Comparison of ENCODE assay signal across 15 cellular contexts in genomic region chr1:3653286-3653618, GRCh38. TPM values are rescaled to one million over a fixed set of nuclear protein-coding genes. Genes with fewer than 3 reads are reported as not detected.
A peak's percentile ranks its signal among the peaks of the same experiment; 100 is the strongest.
DNase-seq lines count a peak whose midpoint lies in the region; ATAC-seq and TF ChIP-seq lines count a peak whose summit lies in the region.
"Had no signal": no experiment of that assay in that cellular context is flagged by ENCODE, and none has a peak within 500 bp of the region (broad histone marks: within the 10 kb centered on the region; RNA-seq: fewer than 3 reads in every experiment).

No MANE protein-coding gene starts in this region.

- H2AFZ ChIP-seq in GM23338 = peak overlapping the region; percentile 94

- peak overlapping the region; percentile 96 for H3K4me2 ChIP-seq in GM23338

- H3K27me3 ChIP-seq in GM23338 (ENCODE audit: insufficient read depth) = peaks cover 75% of the 10 kb centered on the region
- peaks cover 81% of the 10 kb centered on the region for H3K27me3 ChIP-seq in transverse colon
- peaks cover 12 to 80% (median 20%) of the 10 kb centered on the region in 4 donors for H3K27me3 ChIP-seq in esophagus squamous epithelium

- H3K79me2 ChIP-seq in GM23338 (replicated peaks; ENCODE audit: insufficient read depth) = peaks cover 11% of the 10 kb centered on the region

- H3K36me3 Mint-ChIP-seq in activated CD4-positive, alpha-beta T cell treated with anti-CD3 and anti-CD28 coated beads, Interleukin-2, amount 10 ng/mL, durations not matched to agents 7 days and 5 days (ENCODE audit: low read depth) = no peaks in the 10 kb centered on the region
- H3K36me3 Mint-ChIP-seq in GM23338 (ENCODE audit: low read depth) (no peaks in the 10 kb centered on the region; the same call in 2 of the 3 replicates), nephron progenitor cell (ENCODE audit: low read depth) (no peaks in the 10 kb centered on the region)
- H3K36me3 Mint-ChIP-seq in activated T-helper 17 cell treated with anti-CD3 and anti-CD28 coated beads, Interleukin-2, amount 50 U/mL, for 72 hours (ENCODE audit: low read depth) = peaks cover 2% of the 10 kb centered on the region

- peaks cover 17% of the 10 kb centered on the region for H3K4me1 Mint-ChIP-seq in activated CD4-positive, alpha-beta T cell treated with anti-CD3 and anti-CD28 coated beads, Interleukin-2, amount 10 ng/mL, durations not matched to agents 7 days and 5 days
- peaks cover 16% of the 10 kb centered on the region for H3K4me1 Mint-ChIP-seq in GM23338
- H3K4me1 Mint-ChIP-seq in activated T-helper 17 cell treated with anti-CD3 and anti-CD28 coated beads, Interleukin-2, amount 50 U/mL, for 72 hours = peaks cover 2% of the 10 kb centered on the region
- H3K4me1 Mint-ChIP-seq in nephron progenitor cell = peaks cover 37% of the 10 kb centered on the region

- intact Hi-C loops in transverse colon (cut with DNase I; ENCODE audit: low total_unique reads) (no loop called here), esophagus squamous epithelium (cut with DNase I) (no loop called here)

- H3K27ac ChIP-seq in GM23338 (ENCODE audit: low read depth) (no peak overlapping the region), transverse colon (no peak overlapping the region), esophagus squamous epithelium (no peak overlapping the region)

- TF ChIP-seq POLR2A in transverse colon (IDR thresholded peaks at IDR 0.05) (no peak), esophagus squamous epithelium (IDR thresholded peaks at IDR 0.05) (no peak)

- no peaks in the 10 kb centered on the region for H3K9me2 ChIP-seq in GM23338 (ENCODE audit: insufficient read depth)

- peaks cover 12% of the 10 kb centered on the region; the same call in 1 of the 2 replicates for H4K20me1 ChIP-seq in GM23338 (replicated peaks; ENCODE audit: insufficient read depth)

- H3K36me3 ChIP-seq in GM23338 (ENCODE audit: insufficient read depth) (no peaks in the 10 kb centered on the region), transverse colon (no peaks in the 10 kb centered on the region), esophagus squamous epithelium (no peaks in the 10 kb centered on the region)

- TF ChIP-seq EP300 in transverse colon (IDR thresholded peaks at IDR 0.05; ENCODE audit: low read depth) = no peak

- H3K4me3 ChIP-seq in GM23338 (peak overlapping the region; percentile 76), transverse colon (peak overlapping the region in 1 of 4 donors; percentile 35), esophagus squamous epithelium (peak overlapping the region in 1 of 4 donors; percentile 77)

- in situ Hi-C loops in transverse colon (cut with MboI; ENCODE audit: low pct_ligation_motif_present in 1 of 4, low pct_unique_long_range_greater_than_20kb in 1 of 4, low sequenced_read_pairs in 3 of 4) = no loop called here

- 25 to 26% methylated on average over 6 to 7 of the region's 10 CpGs for WGBS in transverse colon (ENCODE audit: low coverage in 1 of 2), 2 donors
- 41 to 49% methylated on average over 2 to 6 of the region's 10 CpGs for WGBS in esophagus squamous epithelium, 2 donors

- no peaks in the 10 kb centered on the region for H3K9me3 Mint-ChIP-seq in activated CD4-positive, alpha-beta T cell treated with anti-CD3 and anti-CD28 coated beads, Interleukin-2, amount 10 ng/mL, durations not matched to agents 7 days and 5 days
- H3K9me3 Mint-ChIP-seq in GM23338 (no peaks in the 10 kb centered on the region), nephron progenitor cell (no peaks in the 10 kb centered on the region)
- no peaks in the 10 kb centered on the region for H3K9me3 Mint-ChIP-seq in activated T-helper 17 cell treated with anti-CD3 and anti-CD28 coated beads, Interleukin-2, amount 50 U/mL, for 72 hours

- no peaks in the 10 kb centered on the region for H3K9me3 ChIP-seq in transverse colon
- no peaks in the 10 kb centered on the region for H3K9me3 ChIP-seq in esophagus squamous epithelium

- H3K27me3 Mint-ChIP-seq in activated CD4-positive, alpha-beta T cell treated with anti-CD3 and anti-CD28 coated beads, Interleukin-2, amount 10 ng/mL, durations not matched to agents 7 days and 5 days = peaks cover 51% of the 10 kb centered on the region
- H3K27me3 Mint-ChIP-seq in GM23338 (ENCODE audit: insufficient read depth, low read depth, poor library complexity) (peaks cover 64% of the 10 kb centered on the region), nephron progenitor cell (ENCODE audit: low read depth, poor library complexity) (peaks cover 84% of the 10 kb centered on the region)
- H3K27me3 Mint-ChIP-seq in activated T-helper 17 cell treated with anti-CD3 and anti-CD28 coated beads, Interleukin-2, amount 50 U/mL, for 72 hours = peaks cover 32% of the 10 kb centered on the region

- CTCF ChIA-PET in activated CD4-positive, alpha-beta T cell treated with anti-CD3 and anti-CD28 coated beads, Interleukin-2, amount 10 ng/mL, durations not matched to agents 7 days and 5 days (lab: Charles Lee) = no interaction called here

- H3K4me1 ChIP-seq in GM23338 (ENCODE audit: insufficient read depth) (peaks cover 16% of the 10 kb centered on the region; the same call in 1 of the 2 replicates), transverse colon (peaks cover 12 to 43% (median 35%) of the 10 kb centered on the region in 4 donors), esophagus squamous epithelium (peaks cover 29 to 46% (median 37%) of the 10 kb centered on the region in 3 donors)

- TF ChIP-seq CTCF in GM23338 (conservative IDR thresholded peaks at IDR 0.05; ENCODE audit: low read depth in 2 of 2) = no peak
- no peak for TF ChIP-seq CTCF in nephron progenitor cell (IDR thresholded peaks at IDR 0.05)
- TF ChIP-seq CTCF in transverse colon (IDR thresholded peaks at IDR 0.05) = no peak
- no peak for TF ChIP-seq CTCF in esophagus squamous epithelium (IDR thresholded peaks at IDR 0.05)

- no peak for DNase-seq in activated CD4-positive, alpha-beta T cell treated with anti-CD3 and anti-CD28 coated beads, Interleukin-2, amount 10 ng/mL, durations not matched to agents 7 days and 5 days
- DNase-seq in activated CD4-positive, alpha-beta T cell treated with anti-CD3 and anti-CD28 coated beads, Interleukin-2, amount 50 U/mL, for 4 hours = no peak
- DNase-seq in GM23338 (ENCODE audit: low spot score) (no peak), nephron progenitor cell (no peak), transverse colon (no peak), NCI-H2196 (lab: John Stamatoyannopoulos, UW; ENCODE audit: unreplicated experiment) (no peak), esophagus squamous epithelium (lab: John Stamatoyannopoulos, UW) (no peak)
- DNase-seq: activated CD8-positive, alpha-beta memory T cell treated with anti-CD3 and anti-CD28 coated beads, Interleukin-2, amount 50 U/mL, for 48 hours; anterior cingulate cortex; NCI-H774; stimulated activated CD4-positive, alpha-beta T cell treated with anti-CD3 and anti-CD28 coated beads, Interleukin-1b, Interleukin-23, amount 100 ng/mL, for 48 hours had no signal

- POLR2A ChIA-PET in activated CD4-positive, alpha-beta T cell treated with anti-CD3 and anti-CD28 coated beads, Interleukin-2, amount 10 ng/mL, durations not matched to agents 7 days and 5 days (lab: Charles Lee) = no interaction called here

- no peak overlapping the region for H3K27ac Mint-ChIP-seq in activated CD4-positive, alpha-beta T cell treated with anti-CD3 and anti-CD28 coated beads, Interleukin-2, amount 10 ng/mL, durations not matched to agents 7 days and 5 days
- no peak overlapping the region for H3K27ac Mint-ChIP-seq in GM23338
- no peak overlapping the region for H3K27ac Mint-ChIP-seq in activated T-helper 17 cell treated with anti-CD3 and anti-CD28 coated beads, Interleukin-2, amount 50 U/mL, for 72 hours
- no peak overlapping the region for H3K27ac Mint-ChIP-seq in nephron progenitor cell

- peak; percentile 8 for ATAC-seq in GM23338
- no peak for ATAC-seq in activated T-helper 17 cell treated with anti-CD3 and anti-CD28 coated beads, Interleukin-2, amount 50 U/mL, for 72 hours (replicated peaks)

- H3K4me3 Mint-ChIP-seq in activated CD4-positive, alpha-beta T cell treated with anti-CD3 and anti-CD28 coated beads, Interleukin-2, amount 10 ng/mL, durations not matched to agents 7 days and 5 days = peak overlapping the region; percentile 6
- peak overlapping the region; percentile 47 for H3K4me3 Mint-ChIP-seq in GM23338
- H3K4me3 Mint-ChIP-seq in activated T-helper 17 cell treated with anti-CD3 and anti-CD28 coated beads, Interleukin-2, amount 50 U/mL, for 72 hours = peak overlapping the region; percentile 37
- peak overlapping the region; percentile 63 for H3K4me3 Mint-ChIP-seq in nephron progenitor cell

- H3F3A ChIP-seq in GM23338 (replicated peaks; ENCODE audit: low read depth) = peaks cover 7% of the 10 kb centered on the region; the same call in 1 of the 2 replicates

RNA-seq across cellular contexts. Expression of gene TP73, which starts 0.9 kb away (rescaled TPM):
- 1 to 10 TPM; 2.0 to 2.5 TPM for total RNA-seq in activated CD4-positive, alpha-beta T cell treated with anti-CD3 and anti-CD28 coated beads, Interleukin-2, amount 10 ng/mL, durations not matched to agents 7 days and 5 days
- 1.8 and 3.4 TPM in 2 replicates for total RNA-seq in GM23338 (2014; rRNA removed; shearing (Covaris generic))
- 1.4 and 1.8 TPM in 2 replicates for polyA plus RNA-seq in GM23338 (2016; fragmentation: Nextera tagmentation; extraction: Ambion mirVana)
- total RNA-seq in activated T-helper 17 cell treated with anti-CD3 and anti-CD28 coated beads, Interleukin-2, amount 50 U/mL, for 72 hours = 1 to 10 TPM in 1 of 2 donors, under 1 TPM in 1; 0.95 to 1.1 TPM
- total RNA-seq in transverse colon (under 1 TPM in 2 of 4 donors, not detected in 2; 0.20 to 0.32 TPM), esophagus squamous epithelium (1 to 10 TPM; 4.9 to 8.8 (median 7.0) TPM)
- total RNA-seq: dermis microvascular lymphatic vessel endothelial cell, mesenteric fat pad had no signal
- polyA plus RNA-seq: AG04450 had no signal

RNA-seq across cellular contexts. Expression of gene WRAP73, which starts 3.3 kb away (rescaled TPM):
- total RNA-seq in activated CD4-positive, alpha-beta T cell treated with anti-CD3 and anti-CD28 coated beads, Interleukin-2, amount 10 ng/mL, durations not matched to agents 7 days and 5 days = 10 to 100 TPM; 32.6 to 34.8 TPM
- 40.8 and 43.3 TPM in 2 replicates for total RNA-seq in GM23338 (2014; rRNA removed; shearing (Covaris generic))
- 22.6 and 24.4 TPM in 2 replicates for polyA plus RNA-seq in GM23338 (2016; fragmentation: Nextera tagmentation; extraction: Ambion mirVana)
- 10 to 100 TPM; 14.4 to 27.7 TPM for total RNA-seq in activated T-helper 17 cell treated with anti-CD3 and anti-CD28 coated beads, Interleukin-2, amount 50 U/mL, for 72 hours
- total RNA-seq in transverse colon (10 to 100 TPM; 19.7 to 30.4 (median 25.5) TPM), esophagus squamous epithelium (10 to 100 TPM in 2 of 4 donors, 1 to 10 TPM in 2; 7.6 to 17.2 (median 11.8) TPM)

RNA-seq across cellular contexts. Expression of gene TPRG1L, which starts 28.4 kb away (rescaled TPM):
- 10 to 100 TPM; 13.6 to 14.7 TPM for total RNA-seq in activated CD4-positive, alpha-beta T cell treated with anti-CD3 and anti-CD28 coated beads, Interleukin-2, amount 10 ng/mL, durations not matched to agents 7 days and 5 days
- total RNA-seq in GM23338 (2014; rRNA removed; shearing (Covaris generic)) = 20.3 and 24.4 TPM in 2 replicates
- 6.2 and 6.6 TPM in 2 replicates for polyA plus RNA-seq in GM23338 (2016; fragmentation: Nextera tagmentation; extraction: Ambion mirVana)
- 10 to 100 TPM in 1 of 2 donors, 1 to 10 TPM in 1; 8.9 to 10.4 TPM for total RNA-seq in activated T-helper 17 cell treated with anti-CD3 and anti-CD28 coated beads, Interleukin-2, amount 50 U/mL, for 72 hours
- total RNA-seq in transverse colon = 10 to 100 TPM; 24.5 to 86.8 (median 56.0) TPM
- 10 to 100 TPM; 27.9 to 44.7 (median 33.2) TPM for total RNA-seq in esophagus squamous epithelium

RNA-seq across cellular contexts. Expression of gene MEGF6, which starts 41.9 kb away (rescaled TPM):
- 10 to 100 TPM; 20.7 to 26.6 TPM for total RNA-seq in activated CD4-positive, alpha-beta T cell treated with anti-CD3 and anti-CD28 coated beads, Interleukin-2, amount 10 ng/mL, durations not matched to agents 7 days and 5 days
- total RNA-seq in GM23338 (2014; rRNA removed; shearing (Covaris generic)) = 15.4 and 21.4 TPM in 2 replicates
- polyA plus RNA-seq in GM23338 (2016; fragmentation: Nextera tagmentation; extraction: Ambion mirVana) = 4.0 and 4.7 TPM in 2 replicates
- 1 to 10 TPM; 5.0 to 9.7 TPM for total RNA-seq in activated T-helper 17 cell treated with anti-CD3 and anti-CD28 coated beads, Interleukin-2, amount 50 U/mL, for 72 hours
- 10 to 100 TPM in 2 of 4 donors, 1 to 10 TPM in 2; 4.1 to 27.1 (median 11.4) TPM for total RNA-seq in transverse colon
- total RNA-seq in esophagus squamous epithelium = 10 to 100 TPM in 3 of 4 donors, 1 to 10 TPM in 1; 8.8 to 27.1 (median 16.8) TPM

Comparison
In these comparisons a context has a peak if more than half of its experiments do, and no peak if none do; other contexts are left out.
1. H3K4me3 Mint-ChIP-seq: peak in every context shown above with its lines; median percentile 63 in nephron progenitor cell; 47 in GM23338; 37 in activated T-helper 17 cell treated with anti-CD3 and anti-CD28 coated beads, Interleukin-2, amount 50 U/mL, for 72 hours; 6 in activated CD4-positive, alpha-beta T cell treated with anti-CD3 and anti-CD28 coated beads, Interleukin-2, amount 10 ng/mL, durations not matched to agents 7 days and 5 days.